Comparison of ENCODE assay signal across 1 cellular context in the genomic region with DNA sequence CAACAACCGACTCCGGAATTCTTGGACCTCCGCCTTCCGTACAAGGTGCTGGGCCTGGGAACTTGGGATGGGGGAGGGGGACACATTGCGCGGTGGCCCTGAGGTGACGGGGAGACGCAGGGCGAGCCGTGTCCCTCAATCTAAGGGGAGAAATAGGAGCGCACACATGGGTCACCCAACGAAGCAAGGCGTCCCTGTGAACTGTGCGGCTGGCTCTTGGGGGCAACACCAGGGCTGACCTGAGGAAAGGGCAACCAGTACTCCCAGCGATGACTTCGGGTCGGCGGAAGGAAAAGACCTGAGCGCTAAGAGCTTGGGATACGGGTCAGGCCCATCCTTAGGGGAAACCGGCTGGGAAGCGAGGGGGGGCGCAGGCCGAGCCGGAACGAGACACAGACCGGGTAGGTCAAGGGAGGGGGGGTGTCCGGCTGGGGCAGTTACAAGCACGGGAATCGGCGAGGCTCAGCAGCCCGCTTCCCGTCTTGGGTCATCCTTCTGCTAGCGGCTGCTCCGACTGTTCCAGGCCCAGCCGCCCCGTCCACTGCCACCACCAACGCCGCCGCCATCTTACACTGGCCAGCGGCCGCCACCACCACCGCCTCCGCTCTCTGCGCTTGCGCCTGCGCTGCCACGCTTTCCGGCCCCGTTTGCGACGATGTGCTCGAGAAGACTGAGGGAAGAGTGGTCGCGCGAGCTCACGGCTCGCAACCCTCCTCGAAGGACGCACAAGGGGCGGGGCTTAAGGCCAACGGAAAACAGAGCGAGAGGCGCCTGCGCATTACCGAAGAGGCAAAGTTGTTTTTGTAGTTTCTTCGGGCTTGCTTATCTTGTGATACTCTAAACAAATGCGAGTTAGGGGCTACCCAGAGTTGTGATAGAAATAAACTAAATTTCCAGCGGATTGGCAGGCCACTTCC.
TF ChIP-seq lines count a peak whose summit lies in the region.

A gene (minus strand): TSS at position 672 of the 917 bp plus-strand sequence. CDS start 18,541 bp downstream, outside the sequence.

TF ChIP-seq in HEK293, 187 proteins besides CTCF, POLR2A, EP300 and RAD21 (continued from another document and continues in another):
- TF ChIP-seq MZF1 (tag by site-specific recombination; IDR thresholded peaks at IDR 0.05; ENCODE audit: borderline replicate concordance) (no peak; the same call in none of the 2 replicates), ZNF830 (tag by site-specific recombination; IDR thresholded peaks at IDR 0.05; ENCODE audit: low read depth) (no peak), SP7 (tag by site-specific recombination; IDR thresholded peaks at IDR 0.05) (peak; percentile 90), ZNF23 (tag by site-specific recombination; IDR thresholded peaks at IDR 0.05; ENCODE audit: borderline replicate concordance) (no peak), KLF7 (tag by site-specific recombination; IDR thresholded peaks at IDR 0.05; ENCODE audit: borderline replicate concordance) (no peak), MEIS1 (CRISPR knock-in tag; IDR thresholded peaks at IDR 0.05; ENCODE audit: borderline replicate concordance) (no peak), ZNF174 (tag by site-specific recombination; IDR thresholded peaks at IDR 0.05) (no peak), ZNF623 (tag by site-specific recombination; IDR thresholded peaks at IDR 0.05) (no peak), ZNF121 (tag by site-specific recombination; IDR thresholded peaks at IDR 0.05) (no peak), EGR2 (tag by site-specific recombination; IDR thresholded peaks at IDR 0.05; ENCODE audit: low read depth) (peak; percentile 85), ZNF266 (tag by site-specific recombination; IDR thresholded peaks at IDR 0.05; ENCODE audit: low read depth) (no peak), ZBTB20 (tag by site-specific recombination; IDR thresholded peaks at IDR 0.05) (peak; percentile 57; the same call in 1 of the 2 replicates), ZNF426 (tag by site-specific recombination; IDR thresholded peaks at IDR 0.05) (no peak), ZNF558 (tag by site-specific recombination; IDR thresholded peaks at IDR 0.05) (no peak), SALL2 (tag by site-specific recombination; IDR thresholded peaks at IDR 0.05; ENCODE audit: borderline replicate concordance) (no peak), WT1 (tag by site-specific recombination; IDR thresholded peaks at IDR 0.05) (no peak), ZBTB21 (tag by site-specific recombination; IDR thresholded peaks at IDR 0.05) (0 out of 2 replicates have a peak, but pooled peaks have one; percentile 46), ZNF354C (tag by site-specific recombination; IDR thresholded peaks at IDR 0.05; ENCODE audit: borderline replicate concordance, low read depth) (no peak), ZNF133 (tag by site-specific recombination; IDR thresholded peaks at IDR 0.05) (no peak), ZNF157 (tag by site-specific recombination; IDR thresholded peaks at IDR 0.05) (no peak), ZFP3 (tag by site-specific recombination; IDR thresholded peaks at IDR 0.05; ENCODE audit: low read depth) (no peak), ZNF391 (tag by site-specific recombination; IDR thresholded peaks at IDR 0.05; ENCODE audit: borderline replicate concordance, low read depth) (peak; percentile 97), SETDB1 (IDR thresholded peaks at IDR 0.05; ENCODE audit: insufficient read length, low read length) (no peak), ZNF785 (tag by site-specific recombination; IDR thresholded peaks at IDR 0.05) (no peak), ZNF530 (tag by site-specific recombination; IDR thresholded peaks at IDR 0.05; ENCODE audit: low read depth) (no peak), ZNF473 (tag by site-specific recombination; IDR thresholded peaks at IDR 0.05) (no peak), ZNF701 (tag by site-specific recombination; IDR thresholded peaks at IDR 0.05) (no peak), ZNF112 (tag by site-specific recombination; IDR thresholded peaks at IDR 0.05) (no peak), OSR2 (tag by site-specific recombination; IDR thresholded peaks at IDR 0.05) (peak; percentile 20; the same call in 1 of the 2 replicates), ZBTB48 (tag by site-specific recombination; IDR thresholded peaks at IDR 0.05) (peak; percentile 66; the same call in 1 of the 2 replicates), ZNF311 (tag by site-specific recombination; IDR thresholded peaks at IDR 0.05; ENCODE audit: borderline replicate concordance) (no peak), ZNF10 (tag by site-specific recombination; IDR thresholded peaks at IDR 0.05) (0 out of 2 replicates have a peak, but pooled peaks have one; percentile 8)
- TF ChIP-seq, protein P1, sequence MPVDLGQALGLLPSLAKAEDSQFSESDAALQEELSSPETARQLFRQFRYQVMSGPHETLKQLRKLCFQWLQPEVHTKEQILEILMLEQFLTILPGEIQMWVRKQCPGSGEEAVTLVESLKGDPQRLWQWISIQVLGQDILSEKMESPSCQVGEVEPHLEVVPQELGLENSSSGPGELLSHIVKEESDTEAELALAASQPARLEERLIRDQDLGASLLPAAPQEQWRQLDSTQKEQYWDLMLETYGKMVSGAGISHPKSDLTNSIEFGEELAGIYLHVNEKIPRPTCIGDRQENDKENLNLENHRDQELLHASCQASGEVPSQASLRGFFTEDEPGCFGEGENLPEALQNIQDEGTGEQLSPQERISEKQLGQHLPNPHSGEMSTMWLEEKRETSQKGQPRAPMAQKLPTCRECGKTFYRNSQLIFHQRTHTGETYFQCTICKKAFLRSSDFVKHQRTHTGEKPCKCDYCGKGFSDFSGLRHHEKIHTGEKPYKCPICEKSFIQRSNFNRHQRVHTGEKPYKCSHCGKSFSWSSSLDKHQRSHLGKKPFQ (tag by site-specific recombination; IDR thresholded peaks at IDR 0.05), result no peak
- TF ChIP-seq, protein P2, sequence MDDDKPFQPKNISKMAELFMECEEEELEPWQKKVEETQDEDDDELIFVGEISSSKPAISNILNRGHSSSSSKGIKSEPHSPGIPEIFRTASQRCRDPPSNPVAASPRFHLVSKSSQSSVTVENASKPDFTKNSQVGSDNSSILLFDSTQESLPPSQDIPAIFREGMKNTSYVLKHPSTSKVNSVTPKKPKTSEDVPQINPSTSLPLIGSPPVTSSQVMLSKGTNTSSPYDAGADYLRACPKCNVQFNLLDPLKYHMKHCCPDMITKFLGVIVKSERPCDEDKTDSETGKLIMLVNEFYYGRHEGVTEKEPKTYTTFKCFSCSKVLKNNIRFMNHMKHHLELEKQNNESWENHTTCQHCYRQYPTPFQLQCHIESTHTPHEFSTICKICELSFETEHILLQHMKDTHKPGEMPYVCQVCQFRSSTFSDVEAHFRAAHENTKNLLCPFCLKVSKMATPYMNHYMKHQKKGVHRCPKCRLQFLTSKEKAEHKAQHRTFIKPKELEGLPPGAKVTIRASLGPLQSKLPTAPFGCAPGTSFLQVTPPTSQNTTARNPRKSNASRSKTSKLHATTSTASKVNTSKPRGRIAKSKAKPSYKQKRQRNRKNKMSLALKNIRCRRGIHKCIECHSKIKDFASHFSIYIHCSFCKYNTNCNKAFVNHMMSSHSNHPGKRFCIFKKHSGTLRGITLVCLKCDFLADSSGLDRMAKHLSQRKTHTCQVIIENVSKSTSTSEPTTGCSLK (tag by site-specific recombination; IDR thresholded peaks at IDR 0.05), result no peak
- TF ChIP-seq, protein P3, sequence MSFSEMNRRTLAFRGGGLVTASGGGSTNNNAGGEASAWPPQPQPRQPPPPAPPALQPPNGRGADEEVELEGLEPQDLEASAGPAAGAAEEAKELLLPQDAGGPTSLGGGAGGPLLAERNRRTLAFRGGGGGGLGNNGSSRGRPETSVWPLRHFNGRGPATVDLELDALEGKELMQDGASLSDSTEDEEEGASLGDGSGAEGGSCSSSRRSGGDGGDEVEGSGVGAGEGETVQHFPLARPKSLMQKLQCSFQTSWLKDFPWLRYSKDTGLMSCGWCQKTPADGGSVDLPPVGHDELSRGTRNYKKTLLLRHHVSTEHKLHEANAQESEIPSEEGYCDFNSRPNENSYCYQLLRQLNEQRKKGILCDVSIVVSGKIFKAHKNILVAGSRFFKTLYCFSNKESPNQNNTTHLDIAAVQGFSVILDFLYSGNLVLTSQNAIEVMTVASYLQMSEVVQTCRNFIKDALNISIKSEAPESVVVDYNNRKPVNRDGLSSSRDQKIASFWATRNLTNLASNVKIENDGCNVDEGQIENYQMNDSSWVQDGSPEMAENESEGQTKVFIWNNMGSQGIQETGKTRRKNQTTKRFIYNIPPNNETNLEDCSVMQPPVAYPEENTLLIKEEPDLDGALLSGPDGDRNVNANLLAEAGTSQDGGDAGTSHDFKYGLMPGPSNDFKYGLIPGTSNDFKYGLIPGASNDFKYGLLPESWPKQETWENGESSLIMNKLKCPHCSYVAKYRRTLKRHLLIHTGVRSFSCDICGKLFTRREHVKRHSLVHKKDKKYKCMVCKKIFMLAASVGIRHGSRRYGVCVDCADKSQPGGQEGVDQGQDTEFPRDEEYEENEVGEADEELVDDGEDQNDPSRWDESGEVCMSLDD (tag by site-specific recombination; IDR thresholded peaks at IDR 0.05), result peak; percentile 48; the same call in 1 of the 2 replicates
- TF ChIP-seq, protein P4, sequence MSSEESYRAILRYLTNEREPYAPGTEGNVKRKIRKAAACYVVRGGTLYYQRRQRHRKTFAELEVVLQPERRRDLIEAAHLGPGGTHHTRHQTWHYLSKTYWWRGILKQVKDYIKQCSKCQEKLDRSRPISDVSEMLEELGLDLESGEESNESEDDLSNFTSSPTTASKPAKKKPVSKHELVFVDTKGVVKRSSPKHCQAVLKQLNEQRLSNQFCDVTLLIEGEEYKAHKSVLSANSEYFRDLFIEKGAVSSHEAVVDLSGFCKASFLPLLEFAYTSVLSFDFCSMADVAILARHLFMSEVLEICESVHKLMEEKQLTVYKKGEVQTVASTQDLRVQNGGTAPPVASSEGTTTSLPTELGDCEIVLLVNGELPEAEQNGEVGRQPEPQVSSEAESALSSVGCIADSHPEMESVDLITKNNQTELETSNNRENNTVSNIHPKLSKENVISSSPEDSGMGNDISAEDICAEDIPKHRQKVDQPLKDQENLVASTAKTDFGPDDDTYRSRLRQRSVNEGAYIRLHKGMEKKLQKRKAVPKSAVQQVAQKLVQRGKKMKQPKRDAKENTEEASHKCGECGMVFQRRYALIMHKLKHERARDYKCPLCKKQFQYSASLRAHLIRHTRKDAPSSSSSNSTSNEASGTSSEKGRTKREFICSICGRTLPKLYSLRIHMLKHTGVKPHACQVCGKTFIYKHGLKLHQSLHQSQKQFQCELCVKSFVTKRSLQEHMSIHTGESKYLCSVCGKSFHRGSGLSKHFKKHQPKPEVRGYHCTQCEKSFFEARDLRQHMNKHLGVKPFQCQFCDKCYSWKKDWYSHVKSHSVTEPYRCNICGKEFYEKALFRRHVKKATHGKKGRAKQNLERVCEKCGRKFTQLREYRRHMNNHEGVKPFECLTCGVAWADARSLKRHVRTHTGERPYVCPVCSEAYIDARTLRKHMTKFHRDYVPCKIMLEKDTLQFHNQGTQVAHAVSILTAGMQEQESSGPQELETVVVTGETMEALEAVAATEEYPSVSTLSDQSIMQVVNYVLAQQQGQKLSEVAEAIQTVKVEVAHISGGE (tag by site-specific recombination; conservative IDR thresholded peaks at IDR 0.05; ENCODE audit: low read depth), result peak; percentile 75
- TF ChIP-seq, protein P5, sequence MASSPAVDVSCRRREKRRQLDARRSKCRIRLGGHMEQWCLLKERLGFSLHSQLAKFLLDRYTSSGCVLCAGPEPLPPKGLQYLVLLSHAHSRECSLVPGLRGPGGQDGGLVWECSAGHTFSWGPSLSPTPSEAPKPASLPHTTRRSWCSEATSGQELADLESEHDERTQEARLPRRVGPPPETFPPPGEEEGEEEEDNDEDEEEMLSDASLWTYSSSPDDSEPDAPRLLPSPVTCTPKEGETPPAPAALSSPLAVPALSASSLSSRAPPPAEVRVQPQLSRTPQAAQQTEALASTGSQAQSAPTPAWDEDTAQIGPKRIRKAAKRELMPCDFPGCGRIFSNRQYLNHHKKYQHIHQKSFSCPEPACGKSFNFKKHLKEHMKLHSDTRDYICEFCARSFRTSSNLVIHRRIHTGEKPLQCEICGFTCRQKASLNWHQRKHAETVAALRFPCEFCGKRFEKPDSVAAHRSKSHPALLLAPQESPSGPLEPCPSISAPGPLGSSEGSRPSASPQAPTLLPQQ (tag by site-specific recombination; IDR thresholded peaks at IDR 0.05), result peak; percentile 75
- TF ChIP-seq, protein P6, sequence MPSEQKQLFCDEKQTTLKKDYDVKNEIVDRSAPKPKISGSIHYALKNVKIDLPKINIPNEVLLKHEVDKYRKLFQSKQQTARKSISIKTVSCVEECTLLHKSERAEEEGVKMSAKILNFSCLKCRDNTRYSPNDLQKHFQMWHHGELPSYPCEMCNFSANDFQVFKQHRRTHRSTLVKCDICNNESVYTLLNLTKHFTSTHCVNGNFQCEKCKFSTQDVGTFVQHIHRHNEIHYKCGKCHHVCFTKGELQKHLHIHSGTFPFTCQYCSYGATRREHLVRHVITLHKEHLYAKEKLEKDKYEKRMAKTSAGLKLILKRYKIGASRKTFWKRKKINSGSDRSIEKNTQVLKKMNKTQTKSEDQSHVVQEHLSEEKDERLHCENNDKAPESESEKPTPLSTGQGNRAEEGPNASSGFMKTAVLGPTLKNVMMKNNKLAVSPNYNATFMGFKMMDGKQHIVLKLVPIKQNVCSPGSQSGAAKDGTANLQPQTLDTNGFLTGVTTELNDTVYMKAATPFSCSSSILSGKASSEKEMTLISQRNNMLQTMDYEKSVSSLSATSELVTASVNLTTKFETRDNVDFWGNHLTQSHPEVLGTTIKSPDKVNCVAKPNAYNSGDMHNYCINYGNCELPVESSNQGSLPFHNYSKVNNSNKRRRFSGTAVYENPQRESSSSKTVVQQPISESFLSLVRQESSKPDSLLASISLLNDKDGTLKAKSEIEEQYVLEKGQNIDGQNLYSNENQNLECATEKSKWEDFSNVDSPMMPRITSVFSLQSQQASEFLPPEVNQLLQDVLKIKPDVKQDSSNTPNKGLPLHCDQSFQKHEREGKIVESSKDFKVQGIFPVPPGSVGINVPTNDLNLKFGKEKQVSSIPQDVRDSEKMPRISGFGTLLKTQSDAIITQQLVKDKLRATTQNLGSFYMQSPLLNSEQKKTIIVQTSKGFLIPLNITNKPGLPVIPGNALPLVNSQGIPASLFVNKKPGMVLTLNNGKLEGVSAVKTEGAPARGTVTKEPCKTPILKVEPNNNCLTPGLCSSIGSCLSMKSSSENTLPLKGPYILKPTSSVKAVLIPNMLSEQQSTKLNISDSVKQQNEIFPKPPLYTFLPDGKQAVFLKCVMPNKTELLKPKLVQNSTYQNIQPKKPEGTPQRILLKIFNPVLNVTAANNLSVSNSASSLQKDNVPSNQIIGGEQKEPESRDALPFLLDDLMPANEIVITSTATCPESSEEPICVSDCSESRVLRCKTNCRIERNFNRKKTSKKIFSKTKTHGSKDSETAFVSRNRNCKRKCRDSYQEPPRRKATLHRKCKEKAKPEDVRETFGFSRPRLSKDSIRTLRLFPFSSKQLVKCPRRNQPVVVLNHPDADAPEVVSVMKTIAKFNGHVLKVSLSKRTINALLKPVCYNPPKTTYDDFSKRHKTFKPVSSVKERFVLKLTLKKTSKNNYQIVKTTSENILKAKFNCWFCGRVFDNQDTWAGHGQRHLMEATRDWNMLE (tag by site-specific recombination; conservative IDR thresholded peaks at IDR 0.05; ENCODE audit: low read depth), result peak; percentile 9; the same call in 1 of the 2 replicates
- TF ChIP-seq, protein P7, sequence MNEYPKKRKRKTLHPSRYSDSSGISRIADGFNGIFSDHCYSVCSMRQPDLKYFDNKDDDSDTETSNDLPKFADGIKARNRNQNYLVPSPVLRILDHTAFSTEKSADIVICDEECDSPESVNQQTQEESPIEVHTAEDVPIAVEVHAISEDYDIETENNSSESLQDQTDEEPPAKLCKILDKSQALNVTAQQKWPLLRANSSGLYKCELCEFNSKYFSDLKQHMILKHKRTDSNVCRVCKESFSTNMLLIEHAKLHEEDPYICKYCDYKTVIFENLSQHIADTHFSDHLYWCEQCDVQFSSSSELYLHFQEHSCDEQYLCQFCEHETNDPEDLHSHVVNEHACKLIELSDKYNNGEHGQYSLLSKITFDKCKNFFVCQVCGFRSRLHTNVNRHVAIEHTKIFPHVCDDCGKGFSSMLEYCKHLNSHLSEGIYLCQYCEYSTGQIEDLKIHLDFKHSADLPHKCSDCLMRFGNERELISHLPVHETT (tag by site-specific recombination; IDR thresholded peaks at IDR 0.05), result peak; percentile 87
